In the genomic region with DNA sequence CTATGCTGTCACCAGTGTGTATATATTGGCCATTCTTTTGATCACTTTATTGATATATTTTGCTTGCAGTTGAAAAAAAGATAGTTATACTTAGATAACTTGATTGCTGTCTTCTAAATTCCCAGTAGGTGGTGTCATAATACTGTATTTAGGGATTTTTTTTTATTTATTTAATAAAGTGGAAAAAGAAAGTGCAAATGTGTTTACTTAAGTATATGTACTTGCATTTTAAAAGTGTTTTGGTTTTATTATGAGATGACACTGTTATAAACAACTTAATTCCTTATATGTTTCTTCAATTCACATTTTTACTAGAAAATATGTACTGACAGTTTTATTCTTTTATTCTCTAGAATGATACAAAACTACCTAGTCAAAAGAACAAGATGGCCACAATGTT, we compare ENCODE assay signal across 10 cellular contexts.
DNase-seq lines count a peak whose midpoint lies in the region; ATAC-seq and TF ChIP-seq lines count a peak whose summit lies in the region.
"Had no signal": no experiment of that assay in that cellular context is flagged by ENCODE, and none has a peak within 500 bp of the region (broad histone marks: within the 10 kb centered on the region; RNA-seq: fewer than 3 reads in every experiment).

No MANE protein-coding gene starts in this region.

- intact Hi-C loops in heart left ventricle (cut with DNase I), result loop anchor here in 1 of 10 donors (10.0 kb wide), 1 partner anchor 1150 kb away; no protein-coding TSS in a partner anchor
- intact Hi-C loops in Right ventricle myocardium superior (cut with DNase I), result no loop called here
- intact Hi-C loops in vagina (cut with DNase I), result no loop called here
- intact Hi-C loops in activated T-helper 1 cell treated with anti-CD3 and anti-CD28 coated beads, Interleukin-12 subunit alpha, Interleukin-12 subunit beta, Interleukin-2, Interleukin-4 antibody, amounts not matched to agents 30 ng/mL and 10 ng/mL and 1 ng/mL, durations not matched to agents 14 hours and 24 hours and 36 hours (cut with micrococcal nuclease), result no loop called here
- intact Hi-C loops in sciatic nerve (cut with DNase I), result no loop called here

- H3K36me3 ChIP-seq in heart left ventricle (no peaks in the 10 kb centered on the region), vagina (no peaks in the 10 kb centered on the region)

- H3K4me3 Mint-ChIP-seq in activated T-helper 1 cell treated with anti-CD3 and anti-CD28 coated beads, Interleukin-12 subunit alpha, Interleukin-12 subunit beta, Interleukin-2, Interleukin-4 antibody, amounts not matched to agents 30 ng/mL and 10 ng/mL and 1 ng/mL, durations not matched to agents 14 hours and 24 hours and 36 hours, result no peak overlapping the region

- H3K4me1 Mint-ChIP-seq in activated T-helper 1 cell treated with anti-CD3 and anti-CD28 coated beads, Interleukin-12 subunit alpha, Interleukin-12 subunit beta, Interleukin-2, Interleukin-4 antibody, amounts not matched to agents 30 ng/mL and 10 ng/mL and 1 ng/mL, durations not matched to agents 14 hours and 24 hours and 36 hours (ENCODE audit: low read depth), result no peaks in the 10 kb centered on the region

- H3K4me3 ChIP-seq in heart left ventricle, result no peak overlapping the region
- no peak overlapping the region for H3K4me3 ChIP-seq in vagina

- H3K36me3 Mint-ChIP-seq in activated T-helper 1 cell treated with anti-CD3 and anti-CD28 coated beads, Interleukin-12 subunit alpha, Interleukin-12 subunit beta, Interleukin-2, Interleukin-4 antibody, amounts not matched to agents 30 ng/mL and 10 ng/mL and 1 ng/mL, durations not matched to agents 14 hours and 24 hours and 36 hours (ENCODE audit: low read depth), result no peaks in the 10 kb centered on the region

- TF ChIP-seq CTCF in heart left ventricle (IDR thresholded peaks at IDR 0.05) (peak in 10 of 12 donors; percentile 16 to 61 (median 44)), RWPE1 (conservative IDR thresholded peaks at IDR 0.05; ENCODE audit: low read depth) (peak; percentile 45), foreskin keratinocyte (conservative IDR thresholded peaks at IDR 0.05) (peak; percentile 66), vagina (IDR thresholded peaks at IDR 0.05) (peak in 2 of 3 experiments; percentile 36 to 58)

- POLR2A ChIA-PET in RWPE1 (lab: Yijun Ruan, JAX; ENCODE audit: low non-redundant PET), result no interaction called here

- CTCF ChIA-PET in RWPE1 (lab: Yijun Ruan, JAX), result no interaction called here

- no peak for DNase-seq in heart left ventricle
- DNase-seq in Right ventricle myocardium superior, result no peak
- DNase-seq in RWPE1 (ENCODE audit: low spot score), result peak; percentile 4
- DNase-seq in foreskin keratinocyte, result no peak
- DNase-seq in vagina (ENCODE audit: extremely low spot score in 2 of 2), result no peak
- no peak for DNase-seq in stimulated activated naive CD4-positive, alpha-beta T cell (lab: John Stamatoyannopoulos, UW)
- no peak for DNase-seq in activated T-helper 1 cell treated with anti-CD3 and anti-CD28 coated beads, Interleukin-12 subunit alpha, Interleukin-12 subunit beta, Interleukin-2, Interleukin-4 antibody, amounts not matched to agents 30 ng/mL and 10 ng/mL and 1 ng/mL, durations not matched to agents 14 hours and 24 hours and 36 hours (ENCODE audit: low spot score)
- no peak for DNase-seq in sciatic nerve (ENCODE audit: low spot score)
- DNase-seq: DMS153, small intestine had no signal

- H3K9me3 ChIP-seq in heart left ventricle (peaks cover 0 to 4% (median 0%) of the 10 kb centered on the region in 12 donors), vagina (no peaks in the 10 kb centered on the region)

- H3K9me3 Mint-ChIP-seq in activated T-helper 1 cell treated with anti-CD3 and anti-CD28 coated beads, Interleukin-12 subunit alpha, Interleukin-12 subunit beta, Interleukin-2, Interleukin-4 antibody, amounts not matched to agents 30 ng/mL and 10 ng/mL and 1 ng/mL, durations not matched to agents 14 hours and 24 hours and 36 hours, result peaks cover 4% of the 10 kb centered on the region

- TF ChIP-seq POLR2A in heart left ventricle (IDR thresholded peaks at IDR 0.05), result no peak
- TF ChIP-seq POLR2A in vagina (IDR thresholded peaks at IDR 0.05), result no peak

- H3K27ac Mint-ChIP-seq in activated T-helper 1 cell treated with anti-CD3 and anti-CD28 coated beads, Interleukin-12 subunit alpha, Interleukin-12 subunit beta, Interleukin-2, Interleukin-4 antibody, amounts not matched to agents 30 ng/mL and 10 ng/mL and 1 ng/mL, durations not matched to agents 14 hours and 24 hours and 36 hours, result no peak overlapping the region

- no peaks in the 10 kb centered on the region for H3K27me3 Mint-ChIP-seq in activated T-helper 1 cell treated with anti-CD3 and anti-CD28 coated beads, Interleukin-12 subunit alpha, Interleukin-12 subunit beta, Interleukin-2, Interleukin-4 antibody, amounts not matched to agents 30 ng/mL and 10 ng/mL and 1 ng/mL, durations not matched to agents 14 hours and 24 hours and 36 hours (ENCODE audit: insufficient read depth)

- no peaks in the 10 kb centered on the region for H3K27me3 ChIP-seq in heart left ventricle
- no peaks in the 10 kb centered on the region for H3K27me3 ChIP-seq in foreskin keratinocyte
- no peaks in the 10 kb centered on the region for H3K27me3 ChIP-seq in vagina

- H3K27ac ChIP-seq in heart left ventricle (no peak overlapping the region), RWPE1 (no peak overlapping the region), foreskin keratinocyte (no peak overlapping the region), vagina (no peak overlapping the region)

- ATAC-seq in heart left ventricle (no peak), Right ventricle myocardium superior (ENCODE audit: poor library complexity) (no peak), foreskin keratinocyte (no peak), sciatic nerve (no peak)

- H3K4me1 ChIP-seq in heart left ventricle, result peaks cover 0 to 10% (median 6%) of the 10 kb centered on the region in 12 donors
- no peaks in the 10 kb centered on the region for H3K4me1 ChIP-seq in foreskin keratinocyte
- H3K4me1 ChIP-seq in vagina, result no peaks in the 10 kb centered on the region
